ENCODE assay signal across 28 cellular contexts in the genomic region with DNA sequence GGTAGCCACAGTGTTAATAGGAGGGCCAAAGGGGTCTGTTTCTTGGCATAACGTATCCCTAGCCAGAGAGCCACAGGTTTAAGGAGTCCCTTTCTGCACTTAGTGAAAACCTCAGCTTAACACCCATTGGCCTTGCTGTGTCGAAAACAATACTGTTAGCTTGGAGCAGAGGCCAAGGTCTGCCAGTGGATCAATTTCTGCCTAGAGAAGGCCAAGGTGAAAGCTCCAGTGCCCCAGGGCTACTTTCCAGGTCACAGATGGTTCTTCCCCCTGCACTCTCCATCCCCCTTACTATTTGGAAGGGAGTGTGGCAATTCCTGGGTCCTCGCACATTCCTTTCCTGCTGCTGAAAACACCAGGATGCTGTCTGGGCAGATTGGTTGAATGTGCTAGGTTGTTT.
"Had no signal": no experiment of that assay in that cellular context is flagged by ENCODE, and none has a peak within 500 bp of the region (broad histone marks: within the 10 kb centered on the region; RNA-seq: fewer than 3 reads in every experiment).

No MANE protein-coding gene starts in this region.

- H3K9me3 Mint-ChIP-seq: activated CD4-positive, alpha-beta T cell treated with anti-CD3 and anti-CD28 coated beads, Interleukin-2, amount 10 ng/mL, durations not matched to agents 7 days and 5 days; activated CD8-positive, alpha-beta T cell treated with anti-CD3 and anti-CD28 coated beads for 36 hours; activated naive CD4-positive, alpha-beta T cell treated with anti-CD3 and anti-CD28 coated beads, Interleukin-2, amount 50 U/mL, for 24 hours; dendritic cell treated with granulocyte-macrophage colony-stimulating factor and Interleukin-4, amounts not matched to agents 40 ng/mL and 50 ng/mL, for 4 days; naive thymus-derived CD8-positive, alpha-beta T cell; T-cell; T-helper 2 cell treated with Interferon-gamma antibody and Interleukin-4, amounts not matched to agents 5 μg/mL and 100 μg/mL, for 36 hours had no signal

- H3K4me1 ChIP-seq: body of pancreas, lower lobe of right lung, parathyroid adenoma, spleen had no signal

- H3K9ac ChIP-seq: parathyroid adenoma had no signal

- H3K4me3 ChIP-seq: body of pancreas, heart right ventricle, lower lobe of right lung, spleen, tibial artery had no signal

- H3K4me3 Mint-ChIP-seq: activated CD4-positive, alpha-beta T cell treated with anti-CD3 and anti-CD28 coated beads, Interleukin-2, amount 10 ng/mL, durations not matched to agents 7 days and 5 days; activated CD8-positive, alpha-beta memory T cell treated with anti-CD3 and anti-CD28 coated beads, Interleukin-2, amount 10 ng/mL, durations not matched to agents 7 days and 5 days; activated CD8-positive, alpha-beta T cell treated with anti-CD3 and anti-CD28 coated beads for 36 hours; activated naive CD4-positive, alpha-beta T cell treated with anti-CD3 and anti-CD28 coated beads, Interleukin-2, amount 50 U/mL, for 24 hours; activated T-helper 1 cell treated with anti-CD3 and anti-CD28 coated beads, Interleukin-12 subunit alpha, Interleukin-12 subunit beta, Interleukin-2, Interleukin-4 antibody, amounts not matched to agents 30 ng/mL and 10 ng/mL and 1 ng/mL, durations not matched to agents 14 hours and 24 hours and 36 hours; dendritic cell treated with granulocyte-macrophage colony-stimulating factor and Interleukin-4, amounts not matched to agents 40 ng/mL and 50 ng/mL, for 4 days; naive thymus-derived CD8-positive, alpha-beta T cell; T-cell; T-helper 2 cell treated with Interferon-gamma antibody and Interleukin-4, amounts not matched to agents 5 μg/mL and 100 μg/mL, for 36 hours had no signal

- H3K36me3 Mint-ChIP-seq: activated CD8-positive, alpha-beta memory T cell treated with anti-CD3 and anti-CD28 coated beads, Interleukin-2, amount 10 ng/mL, durations not matched to agents 7 days and 5 days; activated naive CD4-positive, alpha-beta T cell treated with anti-CD3 and anti-CD28 coated beads, Interleukin-2, amount 50 U/mL, for 24 hours; naive thymus-derived CD8-positive, alpha-beta T cell; T-cell had no signal

- H3K27me3 ChIP-seq: body of pancreas, heart right ventricle, neutrophil, spleen, tibial artery had no signal

- H3K79me2 ChIP-seq: parathyroid adenoma had no signal

- H3K4me1 Mint-ChIP-seq: activated CD4-positive, alpha-beta T cell treated with anti-CD3 and anti-CD28 coated beads, Interleukin-2, amount 10 ng/mL, durations not matched to agents 7 days and 5 days; activated CD8-positive, alpha-beta memory T cell treated with anti-CD3 and anti-CD28 coated beads, Interleukin-2, amount 10 ng/mL, durations not matched to agents 7 days and 5 days; activated naive CD4-positive, alpha-beta T cell treated with anti-CD3 and anti-CD28 coated beads, Interleukin-2, amount 50 U/mL, for 24 hours; naive thymus-derived CD8-positive, alpha-beta T cell; T-cell had no signal

- H3K36me3 ChIP-seq: heart right ventricle, lower lobe of right lung, neutrophil, spleen, tibial artery had no signal

- FAIRE-seq: endometrium, keratinocyte had no signal

- H2AFZ ChIP-seq: parathyroid adenoma had no signal

- DNase-seq: activated CD4-positive, alpha-beta T cell treated with anti-CD3 and anti-CD28 coated beads, Interleukin-2, amount 10 ng/mL, durations not matched to agents 7 days and 5 days; activated CD8-positive, alpha-beta memory T cell treated with anti-CD3 and anti-CD28 coated beads, Interleukin-2, amount 10 ng/mL, durations not matched to agents 7 days and 5 days; activated CD8-positive, alpha-beta T cell treated with anti-CD3 and anti-CD28 coated beads for 36 hours; activated gamma-delta T cell treated with Interleukin-2 at 50 U/mL for 16 hours; activated T-cell treated with anti-CD3 and anti-CD28 coated beads for 4 hours; anterior cingulate cortex; body of pancreas; caudate nucleus; effector CD4-positive, alpha-beta T cell; heart right ventricle; left colon; lower lobe of right lung; naive thymus-derived CD8-positive, alpha-beta T cell; spleen; stimulated activated CD4-positive, alpha-beta T cell treated with anti-CD3 and anti-CD28 coated beads, Interleukin-4, amount 100 ng/mL, for 1 hour; stimulated activated naive CD8-positive, alpha-beta T cell treated with anti-CD3 and anti-CD28 coated beads, Interleukin-15, Interleukin-2, amounts not matched to agents 100 U/mL and 50 U/mL, for 24 hours; T-cell; tibial artery had no signal

- ATAC-seq: activated CD4-positive, CD25-positive, alpha-beta regulatory T cell treated with anti-CD3 and anti-CD28 coated beads, Interleukin-2, amount 50 U/mL, for 24 hours; activated CD8-positive, alpha-beta memory T cell treated with anti-CD3 and anti-CD28 coated beads, Interleukin-2, amount 10 ng/mL, durations not matched to agents 7 days and 5 days; activated CD8-positive, alpha-beta T cell treated with anti-CD3 and anti-CD28 coated beads for 36 hours; body of pancreas; left colon; lower lobe of right lung; naive thymus-derived CD8-positive, alpha-beta T cell; stimulated activated naive CD8-positive, alpha-beta T cell treated with anti-CD3 and anti-CD28 coated beads, Interleukin-15, Interleukin-2, amounts not matched to agents 100 U/mL and 50 U/mL, for 24 hours; T-cell had no signal

- H3K27ac ChIP-seq: body of pancreas, heart right ventricle, lower lobe of right lung, neutrophil, parathyroid adenoma, spleen, tibial artery, VCaP had no signal

- H3K27me3 Mint-ChIP-seq: activated CD8-positive, alpha-beta memory T cell treated with anti-CD3 and anti-CD28 coated beads, Interleukin-2, amount 10 ng/mL, durations not matched to agents 7 days and 5 days had no signal

- H3K9me3 ChIP-seq: body of pancreas, heart right ventricle, lower lobe of right lung, neutrophil, spleen, tibial artery had no signal

- H3K27ac Mint-ChIP-seq: activated CD4-positive, alpha-beta T cell treated with anti-CD3 and anti-CD28 coated beads, Interleukin-2, amount 10 ng/mL, durations not matched to agents 7 days and 5 days; activated CD8-positive, alpha-beta memory T cell treated with anti-CD3 and anti-CD28 coated beads, Interleukin-2, amount 10 ng/mL, durations not matched to agents 7 days and 5 days; activated CD8-positive, alpha-beta T cell treated with anti-CD3 and anti-CD28 coated beads for 36 hours; activated naive CD4-positive, alpha-beta T cell treated with anti-CD3 and anti-CD28 coated beads, Interleukin-2, amount 50 U/mL, for 24 hours; activated T-helper 1 cell treated with anti-CD3 and anti-CD28 coated beads, Interleukin-12 subunit alpha, Interleukin-12 subunit beta, Interleukin-2, Interleukin-4 antibody, amounts not matched to agents 30 ng/mL and 10 ng/mL and 1 ng/mL, durations not matched to agents 14 hours and 24 hours and 36 hours; dendritic cell treated with granulocyte-macrophage colony-stimulating factor and Interleukin-4, amounts not matched to agents 40 ng/mL and 50 ng/mL, for 4 days; T-cell; T-helper 2 cell treated with Interferon-gamma antibody and Interleukin-4, amounts not matched to agents 5 μg/mL and 100 μg/mL, for 36 hours had no signal
